ENCODE assay signal across 15 cellular contexts in genomic region chr1:22030473-22030872, GRCh38. TPM values are rescaled to one million over a fixed set of nuclear protein-coding genes. Genes with fewer than 3 reads are reported as not detected.
"Had no signal": no experiment of that assay in that cellular context is flagged by ENCODE, and none has a peak within 500 bp of the region (broad histone marks: within the 10 kb centered on the region; RNA-seq: fewer than 3 reads in every experiment).

No MANE protein-coding gene starts in this region.

- H3K4me3 Mint-ChIP-seq: activated CD4-positive, alpha-beta memory T cell treated with anti-CD3 and anti-CD28 coated beads, Interleukin-2, amount 10 ng/mL, durations not matched to agents 7 days and 5 days had no signal

- H3K9me3 ChIP-seq: adrenal gland, heart left ventricle, tibial artery had no signal

- DNase-seq: activated CD4-positive, alpha-beta memory T cell treated with anti-CD3 and anti-CD28 coated beads, Interleukin-2, amount 10 ng/mL, durations not matched to agents 7 days and 5 days; activated CD4-positive, alpha-beta T cell treated with anti-CD3 and anti-CD28 coated beads for 1 hour; activated naive CD4-positive, alpha-beta T cell treated with Interleukin-2 at 50 U/mL for 16 hours; activated T-cell treated with anti-CD3 and anti-CD28 coated beads, Interleukin-2, amount 50 U/mL, for 48 hours; adrenal gland; caudate nucleus; effector CD8-positive, alpha-beta T cell; heart left ventricle; tibial artery had no signal

- H3K36me3 ChIP-seq: adrenal gland had no signal

- H3K27me3 ChIP-seq: adrenal gland, heart left ventricle, tibial artery had no signal

- H3K27ac ChIP-seq: tibial artery had no signal

- H3K9me3 Mint-ChIP-seq: activated CD4-positive, alpha-beta memory T cell treated with anti-CD3 and anti-CD28 coated beads, Interleukin-2, amount 10 ng/mL, durations not matched to agents 7 days and 5 days had no signal

- H3K4me3 ChIP-seq: adrenal gland, coronary artery, heart left ventricle, skin epidermis, tibial artery had no signal

- ATAC-seq: left lobe of liver had no signal

- H3K27me3 Mint-ChIP-seq: activated CD4-positive, alpha-beta memory T cell treated with anti-CD3 and anti-CD28 coated beads, Interleukin-2, amount 10 ng/mL, durations not matched to agents 7 days and 5 days had no signal

RNA-seq across cellular contexts. Expression of gene CELA3A, which starts 29.0 kb away (rescaled TPM):
- total RNA-seq: activated CD4-positive, alpha-beta memory T cell treated with anti-CD3 and anti-CD28 coated beads, Interleukin-2, amount 10 ng/mL, durations not matched to agents 7 days and 5 days; fibroblast of lung; frontal cortex; SK-MEL-5 had no signal

RNA-seq across cellular contexts. Expression of gene CELA3B, which starts 53.7 kb away (rescaled TPM):
- total RNA-seq: activated CD4-positive, alpha-beta memory T cell treated with anti-CD3 and anti-CD28 coated beads, Interleukin-2, amount 10 ng/mL, durations not matched to agents 7 days and 5 days; fibroblast of lung; frontal cortex; SK-MEL-5 had no signal
